ENCODE assay signal across 22 cellular contexts in the genomic region with DNA sequence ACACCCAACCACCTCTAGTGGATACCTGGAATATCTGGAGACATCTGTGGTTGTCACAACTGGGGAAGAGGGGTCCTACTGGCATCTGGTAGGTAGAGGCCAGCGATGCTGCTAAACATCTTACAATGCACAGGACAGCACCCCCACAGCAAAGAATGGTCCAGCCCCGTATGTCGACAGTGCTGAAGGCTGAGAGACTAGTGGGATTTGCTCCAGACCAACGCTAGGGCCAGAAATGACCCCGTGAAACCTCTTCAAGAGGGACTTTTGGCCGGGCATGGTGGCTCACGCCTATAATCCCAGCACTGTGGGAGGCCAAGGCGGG. TPM values are rescaled to one million over a fixed set of nuclear protein-coding genes. Genes with fewer than 3 reads are reported as not detected.
DNase-seq lines count a peak whose midpoint lies in the region; FAIRE-seq and TF ChIP-seq lines count a peak whose summit lies in the region.
"Had no signal": no experiment of that assay in that cellular context is flagged by ENCODE, and none has a peak within 500 bp of the region (broad histone marks: within the 10 kb centered on the region; RNA-seq: fewer than 3 reads in every experiment).

No MANE protein-coding gene starts in this region.

- H3K27ac ChIP-seq in caudate nucleus (ENCODE audit: low read depth, low read length), result peak overlapping the region; percentile 24
- peak overlapping the region in 7 of 8 donors; percentile 15 to 97 (median 92) for H3K27ac ChIP-seq in spleen
- H3K27ac ChIP-seq in mesenchymal stem cell (ENCODE audit: low read length, poor library complexity, severe bottlenecking), result no peak overlapping the region
- H3K27ac ChIP-seq: sigmoid colon, SK-N-MC had no signal

- peaks cover 99% of the 10 kb centered on the region for H3K4me1 Mint-ChIP-seq in activated CD4-positive, alpha-beta T cell treated with anti-CD3 and anti-CD28 coated beads, Interleukin-2, amount 10 ng/mL, durations not matched to agents 7 days and 5 days

- no peak overlapping the region for H4K8ac ChIP-seq in mesenchymal stem cell (ENCODE audit: low read length)

- no peak overlapping the region for H4K91ac ChIP-seq in mesenchymal stem cell (ENCODE audit: low read length)

- no peak overlapping the region for H2AK5ac ChIP-seq in mesenchymal stem cell (ENCODE audit: low read length, severe bottlenecking)

- WGBS in spleen, 5 donors, result 75 to 86% (median 80%) methylated on average over 6 to 8 of the region's 8 CpGs
- WGBS in mesenchymal stem cell, result 87% methylated on average over 8 of the region's 8 CpGs

- intact Hi-C loops in spleen (cut with DNase I; ENCODE audit: low total_unique reads), result loop anchor here (10.0 kb wide), 1 partner anchor 66 kb away; no protein-coding TSS in a partner anchor

- no peak overlapping the region for H3K23ac ChIP-seq in mesenchymal stem cell (ENCODE audit: low read length in 2 of 2)

- peaks cover 96% of the 10 kb centered on the region for H3K4me1 ChIP-seq in Loucy (ENCODE audit: insufficient read depth, low read length, poor library complexity, severe bottlenecking)
- peaks cover 85 to 100% (median 100%) of the 10 kb centered on the region in 6 donors for H3K4me1 ChIP-seq in spleen
- peaks cover 21% of the 10 kb centered on the region for H3K4me1 ChIP-seq in mesenchymal stem cell (ENCODE audit: control insufficient read depth, insufficient read depth, low read depth, low read length)
- H3K4me1 ChIP-seq: sigmoid colon had no signal

- H2AFZ ChIP-seq in Loucy (ENCODE audit: low read length) (no peak overlapping the region), mesenchymal stem cell (ENCODE audit: low read depth, low read length) (no peak overlapping the region)

- CTCF ChIA-PET in activated CD4-positive, alpha-beta T cell treated with anti-CD3 and anti-CD28 coated beads, Interleukin-2, amount 10 ng/mL, durations not matched to agents 7 days and 5 days (lab: Charles Lee), result interaction anchor here (1.0 kb wide), 1 partner anchor 93 kb away, joined by 3 read pairs; no protein-coding TSS in a partner anchor

- no peak overlapping the region for H3K18ac ChIP-seq in mesenchymal stem cell (ENCODE audit: low read depth in 1 of 2, low read length in 2 of 2)

- peak overlapping the region; percentile 23 for H3K4me3 ChIP-seq in Loucy (ENCODE audit: low read length, poor library complexity, severe bottlenecking)
- peak overlapping the region in 2 of 8 donors; percentile 93 to 95 for H3K4me3 ChIP-seq in spleen
- H3K4me3 ChIP-seq in mesenchymal stem cell (ENCODE audit: insufficient read depth in 1 of 2, low read depth in 1 of 2, low read length in 2 of 2), result no peak overlapping the region
- H3K4me3 ChIP-seq: ascending aorta, esophagus muscularis mucosa, sigmoid colon, SK-N-MC had no signal

- H3K4me2 ChIP-seq in Loucy (ENCODE audit: low read depth, low read length, poor library complexity, severe bottlenecking) (peak overlapping the region; percentile 62), mesenchymal stem cell (ENCODE audit: low read length, poor library complexity, severe bottlenecking) (no peak overlapping the region)

- H3K9me3 ChIP-seq in Loucy (ENCODE audit: insufficient read depth, low read depth, low read length), result no peaks in the 10 kb centered on the region
- H3K9me3 ChIP-seq in spleen, result no peaks in the 10 kb centered on the region
- no peaks in the 10 kb centered on the region for H3K9me3 ChIP-seq in mesenchymal stem cell (ENCODE audit: control insufficient read depth, low read length)
- H3K9me3 ChIP-seq: ascending aorta, esophagus muscularis mucosa, sigmoid colon had no signal

- H2BK120ac ChIP-seq in mesenchymal stem cell (ENCODE audit: low read depth, low read length), result no peak overlapping the region

- H3K27me3 ChIP-seq in Loucy (ENCODE audit: insufficient read depth, low read length, poor library complexity, severe bottlenecking), result no peaks in the 10 kb centered on the region
- H3K27me3 ChIP-seq in spleen (replicated peaks in 1 of 7), result no peaks in the 10 kb centered on the region
- peaks cover 0 to 21% of the 10 kb centered on the region in 2 experiments for H3K27me3 ChIP-seq in mesenchymal stem cell (ENCODE audit: control insufficient read depth in 1 of 2, insufficient read depth in 1 of 2, low read length in 2 of 2)
- H3K27me3 ChIP-seq: ascending aorta had no signal

- peaks cover 86% of the 10 kb centered on the region for H3K36me3 Mint-ChIP-seq in activated CD4-positive, alpha-beta T cell treated with anti-CD3 and anti-CD28 coated beads, Interleukin-2, amount 10 ng/mL, durations not matched to agents 7 days and 5 days (ENCODE audit: low read depth)
- H3K36me3 Mint-ChIP-seq: mesothelial cell of epicardium, type B pancreatic cell had no signal

- H2BK5ac ChIP-seq in mesenchymal stem cell (ENCODE audit: low read depth, low read length, poor library complexity, severe bottlenecking), result no peak overlapping the region

- no peak for FAIRE-seq in RCC 7860 (lab: Jason Lieb, UNC)
- FAIRE-seq: H1, islet of Langerhans had no signal

- no peaks in the 10 kb centered on the region for H3F3A ChIP-seq in Loucy (ENCODE audit: low read depth)

- H3K9me2 ChIP-seq in Loucy (replicated peaks; ENCODE audit: low read depth, low read length), result no peaks in the 10 kb centered on the region

- H3K9me3 Mint-ChIP-seq in activated CD4-positive, alpha-beta T cell treated with anti-CD3 and anti-CD28 coated beads, Interleukin-2, amount 10 ng/mL, durations not matched to agents 7 days and 5 days, result no peaks in the 10 kb centered on the region
- H3K9me3 Mint-ChIP-seq: mesothelial cell of epicardium, type B pancreatic cell had no signal

- H3K36me3 ChIP-seq in Loucy (ENCODE audit: insufficient read depth, low read length), result no peaks in the 10 kb centered on the region
- peaks cover 0 to 66% (median 0%) of the 10 kb centered on the region in 6 donors for H3K36me3 ChIP-seq in spleen
- H3K36me3 ChIP-seq in mesenchymal stem cell (ENCODE audit: control insufficient read depth in 1 of 2, insufficient read depth in 2 of 2, low read depth in 1 of 2, low read length in 2 of 2), result peaks cover 0 to 2% of the 10 kb centered on the region in 2 experiments
- H3K36me3 ChIP-seq: esophagus muscularis mucosa, sigmoid colon had no signal

- TF ChIP-seq CTCF in Loucy (conservative IDR thresholded peaks at IDR 0.05; ENCODE audit: low read length), result no peak
- no peak for TF ChIP-seq CTCF in spleen (IDR thresholded peaks at IDR 0.05 in 8 of 11, conservative IDR thresholded peaks at IDR 0.05 in 3 of 11)

- no peak for DNase-seq in activated CD4-positive, alpha-beta T cell treated with anti-CD3 and anti-CD28 coated beads, Interleukin-2, amount 10 ng/mL, durations not matched to agents 7 days and 5 days
- DNase-seq in activated CD4-positive, alpha-beta T cell treated with anti-CD3 and anti-CD28 coated beads for 1 hour, result no peak
- DNase-seq in caudate nucleus (lab: John Stamatoyannopoulos, UW), result no peak
- DNase-seq in spleen, result no peak
- DNase-seq in mesenchymal stem cell, result no peak
- DNase-seq in anterior cingulate cortex (lab: John Stamatoyannopoulos, UW), result no peak
- DNase-seq in RCC 7860 (ENCODE audit: low spot score), result no peak
- DNase-seq: COR-L47, cortex of kidney, NCI-H1930, occipital lobe, OCI-M1, sigmoid colon had no signal

- H3K4me3 Mint-ChIP-seq in activated CD4-positive, alpha-beta T cell treated with anti-CD3 and anti-CD28 coated beads, Interleukin-2, amount 10 ng/mL, durations not matched to agents 7 days and 5 days, result peak overlapping the region; percentile 48
- H3K4me3 Mint-ChIP-seq: mesothelial cell of epicardium, type B pancreatic cell had no signal

- no peak overlapping the region for H2BK15ac ChIP-seq in mesenchymal stem cell (ENCODE audit: low read depth, poor library complexity, severe bottlenecking)

- H3K27me3 Mint-ChIP-seq in activated CD4-positive, alpha-beta T cell treated with anti-CD3 and anti-CD28 coated beads, Interleukin-2, amount 10 ng/mL, durations not matched to agents 7 days and 5 days, result no peaks in the 10 kb centered on the region

- H3K14ac ChIP-seq in mesenchymal stem cell (ENCODE audit: low read length in 2 of 2), result no peak overlapping the region

- POLR2A ChIA-PET in activated CD4-positive, alpha-beta T cell treated with anti-CD3 and anti-CD28 coated beads, Interleukin-2, amount 10 ng/mL, durations not matched to agents 7 days and 5 days (lab: Charles Lee), result interaction anchor here (0.6 kb wide), 1 partner anchor 90 kb away, joined by 3 read pairs; no protein-coding TSS in a partner anchor

- H3K4ac ChIP-seq in mesenchymal stem cell (ENCODE audit: low read depth in 1 of 2, low read length in 2 of 2), result no peak overlapping the region

- H3K9ac ChIP-seq in Loucy (ENCODE audit: low read depth, low read length, poor library complexity, severe bottlenecking), result peak overlapping the region; percentile 63
- no peak overlapping the region for H3K9ac ChIP-seq in mesenchymal stem cell (ENCODE audit: low read length)

- peaks cover 33% of the 10 kb centered on the region for H3K79me1 ChIP-seq in mesenchymal stem cell (replicated peaks; ENCODE audit: low read length, poor library complexity, severe bottlenecking)

- peaks cover 89% of the 10 kb centered on the region for H3K79me2 ChIP-seq in Loucy (ENCODE audit: insufficient read depth, low read length)

- peak overlapping the region; percentile 83 for H3K27ac Mint-ChIP-seq in activated CD4-positive, alpha-beta T cell treated with anti-CD3 and anti-CD28 coated beads, Interleukin-2, amount 10 ng/mL, durations not matched to agents 7 days and 5 days
- H3K27ac Mint-ChIP-seq: mesothelial cell of epicardium, type B pancreatic cell had no signal

- TF ChIP-seq POLR2A in spleen (IDR thresholded peaks at IDR 0.05), result no peak

- H4K20me1 ChIP-seq in Loucy (ENCODE audit: insufficient read depth, low read length, poor library complexity, severe bottlenecking), result peaks cover 7% of the 10 kb centered on the region

- no peak overlapping the region for H2BK12ac ChIP-seq in mesenchymal stem cell (ENCODE audit: low read length in 2 of 2)

RNA-seq across cellular contexts. Expression of gene PREX1, which starts 7.2 kb away (rescaled TPM):
- total RNA-seq in activated CD4-positive, alpha-beta T cell treated with anti-CD3 and anti-CD28 coated beads, Interleukin-2, amount 10 ng/mL, durations not matched to agents 7 days and 5 days, result 10 to 100 TPM; 81.0 to 86.1 TPM
- total RNA-seq in spleen, result 100 to 1,000 TPM; 116 to 279 (median 166) TPM
- polyA plus RNA-seq in spleen, result 10 to 100 TPM; 36.7 to 76.7 (median 49.7) TPM
- 0.77 TPM for polyA plus RNA-seq in mesenchymal stem cell (2013, experiment 1 of 2)
- polyA plus RNA-seq in mesenchymal stem cell (2013, experiment 2 of 2), result 0.84 TPM
- total RNA-seq: MCF 10A had no signal
